Comparison of ENCODE assay signal across 2 cellular contexts in the genomic region with DNA sequence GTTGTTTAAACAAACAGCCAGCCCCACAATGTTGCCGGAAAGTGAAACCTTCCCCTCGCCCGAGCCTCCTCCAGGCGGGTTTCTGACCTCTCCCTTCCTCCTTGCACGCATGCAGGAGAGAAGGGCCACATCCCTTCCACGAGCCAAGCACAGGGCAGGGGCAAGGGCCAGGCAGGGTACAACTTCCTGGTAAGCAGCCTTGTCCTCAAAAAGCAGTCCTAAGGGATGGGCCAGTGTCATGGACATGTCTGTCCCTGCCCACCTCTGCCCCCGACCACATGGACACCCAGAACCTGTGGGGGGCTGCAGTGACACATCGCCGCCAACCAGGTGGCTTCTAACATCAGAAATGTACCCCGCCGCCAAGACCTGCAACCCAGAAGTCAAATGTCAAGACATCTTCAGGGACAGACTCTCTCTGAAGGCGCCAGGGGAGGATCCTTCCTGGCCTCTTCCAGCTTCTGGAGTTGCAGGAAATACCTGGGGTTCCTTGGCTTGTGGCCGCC.
TF ChIP-seq lines count a peak whose summit lies in the region.

No MANE protein-coding gene starts in this region.

TF ChIP-seq in liver, 16 proteins besides CTCF, POLR2A, EP300 and RAD21:
- TF ChIP-seq REST (IDR thresholded peaks at IDR 0.05), result no peak
- TF ChIP-seq NR2F2 (IDR thresholded peaks at IDR 0.05), result peak; percentile 67
- no peak for TF ChIP-seq HNF4A (conservative IDR thresholded peaks at IDR 0.05)
- TF ChIP-seq GABPA (IDR thresholded peaks at IDR 0.05 in 1 of 2, conservative IDR thresholded peaks at IDR 0.05 in 1 of 2), result no peak
- TF ChIP-seq SP1 (IDR thresholded peaks at IDR 0.05), result no peak
- no peak for TF ChIP-seq FOXA2 (IDR thresholded peaks at IDR 0.05)

TF ChIP-seq in HepG2, 621 proteins besides CTCF, POLR2A, EP300 and RAD21 (continued from another document):
- TF ChIP-seq, protein P1, sequence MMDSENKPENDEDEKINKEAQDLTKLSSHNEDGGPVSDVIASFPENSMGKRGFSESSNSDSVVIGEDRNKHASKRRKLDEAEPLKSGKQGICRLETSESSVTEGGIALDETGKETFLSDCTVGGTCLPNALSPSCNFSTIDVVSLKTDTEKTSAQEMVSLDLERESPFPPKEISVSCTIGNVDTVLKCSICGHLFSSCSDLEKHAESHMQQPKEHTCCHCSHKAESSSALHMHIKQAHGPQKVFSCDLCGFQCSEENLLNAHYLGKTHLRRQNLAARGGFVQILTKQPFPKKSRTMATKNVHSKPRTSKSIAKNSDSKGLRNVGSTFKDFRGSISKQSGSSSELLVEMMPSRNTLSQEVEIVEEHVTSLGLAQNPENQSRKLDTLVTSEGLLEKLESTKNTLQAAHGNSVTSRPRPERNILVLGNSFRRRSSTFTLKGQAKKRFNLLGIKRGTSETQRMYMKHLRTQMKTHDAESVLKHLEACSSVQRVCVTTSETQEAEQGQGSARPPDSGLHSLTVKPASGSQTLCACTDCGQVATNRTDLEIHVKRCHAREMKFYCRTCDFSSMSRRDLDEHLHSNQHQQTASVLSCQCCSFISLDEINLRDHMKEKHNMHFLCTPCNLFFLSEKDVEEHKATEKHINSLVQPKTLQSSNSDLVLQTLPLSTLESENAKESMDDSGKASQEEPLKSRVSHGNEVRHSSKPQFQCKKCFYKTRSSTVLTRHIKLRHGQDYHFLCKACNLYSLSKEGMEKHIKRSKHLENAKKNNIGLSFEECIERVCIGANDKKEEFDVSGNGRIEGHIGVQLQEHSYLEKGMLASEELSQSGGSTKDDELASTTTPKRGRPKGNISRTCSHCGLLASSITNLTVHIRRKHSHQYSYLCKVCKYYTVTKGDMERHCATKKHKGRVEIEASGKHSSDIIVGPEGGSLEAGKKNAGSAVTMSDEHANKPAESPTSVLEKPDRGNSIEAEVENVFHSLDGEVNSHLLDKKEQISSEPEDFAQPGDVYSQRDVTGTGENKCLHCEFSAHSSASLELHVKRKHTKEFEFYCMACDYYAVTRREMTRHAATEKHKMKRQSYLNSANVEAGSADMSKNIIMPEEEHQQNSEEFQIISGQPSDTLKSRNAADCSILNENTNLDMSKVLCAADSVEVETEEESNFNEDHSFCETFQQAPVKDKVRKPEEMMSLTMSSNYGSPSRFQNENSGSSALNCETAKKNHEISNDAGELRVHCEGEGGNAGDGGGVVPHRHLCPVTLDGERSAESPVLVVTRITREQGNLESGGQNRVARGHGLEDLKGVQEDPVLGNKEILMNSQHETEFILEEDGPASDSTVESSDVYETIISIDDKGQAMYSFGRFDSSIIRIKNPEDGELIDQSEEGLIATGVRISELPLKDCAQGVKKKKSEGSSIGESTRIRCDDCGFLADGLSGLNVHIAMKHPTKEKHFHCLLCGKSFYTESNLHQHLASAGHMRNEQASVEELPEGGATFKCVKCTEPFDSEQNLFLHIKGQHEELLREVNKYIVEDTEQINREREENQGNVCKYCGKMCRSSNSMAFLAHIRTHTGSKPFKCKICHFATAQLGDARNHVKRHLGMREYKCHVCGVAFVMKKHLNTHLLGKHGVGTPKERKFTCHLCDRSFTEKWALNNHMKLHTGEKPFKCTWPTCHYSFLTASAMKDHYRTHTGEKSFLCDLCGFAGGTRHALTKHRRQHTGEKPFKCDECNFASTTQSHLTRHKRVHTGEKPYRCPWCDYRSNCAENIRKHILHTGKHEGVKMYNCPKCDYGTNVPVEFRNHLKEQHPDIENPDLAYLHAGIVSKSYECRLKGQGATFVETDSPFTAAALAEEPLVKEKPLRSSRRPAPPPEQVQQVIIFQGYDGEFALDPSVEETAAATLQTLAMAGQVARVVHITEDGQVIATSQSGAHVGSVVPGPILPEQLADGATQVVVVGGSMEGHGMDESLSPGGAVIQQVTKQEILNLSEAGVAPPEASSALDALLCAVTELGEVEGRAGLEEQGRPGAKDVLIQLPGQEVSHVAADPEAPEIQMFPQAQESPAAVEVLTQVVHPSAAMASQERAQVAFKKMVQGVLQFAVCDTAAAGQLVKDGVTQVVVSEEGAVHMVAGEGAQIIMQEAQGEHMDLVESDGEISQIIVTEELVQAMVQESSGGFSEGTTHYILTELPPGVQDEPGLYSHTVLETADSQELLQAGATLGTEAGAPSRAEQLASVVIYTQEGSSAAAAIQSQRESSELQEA (CRISPR knock-in tag; IDR thresholded peaks at IDR 0.05; ENCODE audit: not compliant biosample characterization), result no peak
- TF ChIP-seq GFI1 (CRISPR knock-in tag; IDR thresholded peaks at IDR 0.05; ENCODE audit: borderline replicate concordance) (no peak), TFAP4 (IDR thresholded peaks at IDR 0.05; ENCODE audit: borderline replicate concordance, low read depth) (no peak), ZBTB43 (CRISPR knock-in tag; conservative IDR thresholded peaks at IDR 0.05) (no peak), MEIS2 (CRISPR knock-in tag; IDR thresholded peaks at IDR 0.05) (no peak), TAF1 (CRISPR knock-in tag; IDR thresholded peaks at IDR 0.05) (no peak), NAIF1 (CRISPR knock-in tag; IDR thresholded peaks at IDR 0.05; ENCODE audit: borderline replicate concordance) (no peak), ZNF790 (CRISPR knock-in tag; IDR thresholded peaks at IDR 0.05; ENCODE audit: borderline replicate concordance) (no peak)
- TF ChIP-seq, protein P2, sequence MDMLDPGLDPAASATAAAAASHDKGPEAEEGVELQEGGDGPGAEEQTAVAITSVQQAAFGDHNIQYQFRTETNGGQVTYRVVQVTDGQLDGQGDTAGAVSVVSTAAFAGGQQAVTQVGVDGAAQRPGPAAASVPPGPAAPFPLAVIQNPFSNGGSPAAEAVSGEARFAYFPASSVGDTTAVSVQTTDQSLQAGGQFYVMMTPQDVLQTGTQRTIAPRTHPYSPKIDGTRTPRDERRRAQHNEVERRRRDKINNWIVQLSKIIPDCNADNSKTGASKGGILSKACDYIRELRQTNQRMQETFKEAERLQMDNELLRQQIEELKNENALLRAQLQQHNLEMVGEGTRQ (IDR thresholded peaks at IDR 0.05; ENCODE audit: low read depth, low read length), result no peak
- TF ChIP-seq, protein P2 (CRISPR knock-in tag; IDR thresholded peaks at IDR 0.05; ENCODE audit: borderline replicate concordance), result no peak
- TF ChIP-seq, protein P3, sequence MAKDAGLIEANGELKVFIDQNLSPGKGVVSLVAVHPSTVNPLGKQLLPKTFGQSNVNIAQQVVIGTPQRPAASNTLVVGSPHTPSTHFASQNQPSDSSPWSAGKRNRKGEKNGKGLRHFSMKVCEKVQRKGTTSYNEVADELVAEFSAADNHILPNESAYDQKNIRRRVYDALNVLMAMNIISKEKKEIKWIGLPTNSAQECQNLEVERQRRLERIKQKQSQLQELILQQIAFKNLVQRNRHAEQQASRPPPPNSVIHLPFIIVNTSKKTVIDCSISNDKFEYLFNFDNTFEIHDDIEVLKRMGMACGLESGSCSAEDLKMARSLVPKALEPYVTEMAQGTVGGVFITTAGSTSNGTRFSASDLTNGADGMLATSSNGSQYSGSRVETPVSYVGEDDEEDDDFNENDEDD (CRISPR knock-in tag; IDR thresholded peaks at IDR 0.05; ENCODE audit: borderline replicate concordance), result no peak
- TF ChIP-seq, protein P4, sequence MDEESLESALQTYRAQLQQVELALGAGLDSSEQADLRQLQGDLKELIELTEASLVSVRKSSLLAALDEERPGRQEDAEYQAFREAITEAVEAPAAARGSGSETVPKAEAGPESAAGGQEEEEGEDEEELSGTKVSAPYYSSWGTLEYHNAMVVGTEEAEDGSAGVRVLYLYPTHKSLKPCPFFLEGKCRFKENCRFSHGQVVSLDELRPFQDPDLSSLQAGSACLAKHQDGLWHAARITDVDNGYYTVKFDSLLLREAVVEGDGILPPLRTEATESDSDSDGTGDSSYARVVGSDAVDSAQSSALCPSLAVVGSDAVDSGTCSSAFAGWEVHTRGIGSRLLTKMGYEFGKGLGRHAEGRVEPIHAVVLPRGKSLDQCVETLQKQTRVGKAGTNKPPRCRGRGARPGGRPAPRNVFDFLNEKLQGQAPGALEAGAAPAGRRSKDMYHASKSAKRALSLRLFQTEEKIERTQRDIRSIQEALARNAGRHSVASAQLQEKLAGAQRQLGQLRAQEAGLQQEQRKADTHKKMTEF (CRISPR knock-in tag; IDR thresholded peaks at IDR 0.05), result no peak
TF ChIP-seq in HepG2: peak in this region for 0.
